ENCODE assay signal across 15 cellular contexts in genomic region chr10:17784701-17785100, GRCh38. TPM values are rescaled to one million over a fixed set of nuclear protein-coding genes. Genes with fewer than 3 reads are reported as not detected.
DNase-seq lines count a peak whose midpoint lies in the region; ATAC-seq and TF ChIP-seq lines count a peak whose summit lies in the region.
"Had no signal": no experiment of that assay in that cellular context is flagged by ENCODE, and none has a peak within 500 bp of the region (broad histone marks: within the 10 kb centered on the region; RNA-seq: fewer than 3 reads in every experiment).

No MANE protein-coding gene starts in this region.

- H3K27ac ChIP-seq in Panc1 (ENCODE audit: low read length) (peak overlapping the region; percentile 79), coronary artery (peak overlapping the region in 1 of 2 donors; percentile 46)

- H3K4me1 Mint-ChIP-seq in endothelial cell (ENCODE audit: unreplicated experiment) = peaks cover 25% of the 10 kb centered on the region

- no peak for ATAC-seq in Panc1
- ATAC-seq in sciatic nerve = peak; percentile 9
- ATAC-seq in omental fat pad (ENCODE audit: low FRiP score) = no peak
- no peak for ATAC-seq in HG03135 (IDR thresholded peaks at IDR 0.05; ENCODE audit: unreplicated experiment)

- H3K9me3 ChIP-seq in Panc1 (ENCODE audit: control insufficient read depth, insufficient read depth, low read depth, low read length) = no peaks in the 10 kb centered on the region
- H3K9me3 ChIP-seq: Caco-2 had no signal

- TF ChIP-seq CTCF in Panc1 (IDR thresholded peaks at IDR 0.05) (no peak), endothelial cell (IDR thresholded peaks at IDR 0.05; ENCODE audit: unreplicated experiment) (no peak), omental fat pad (IDR thresholded peaks at IDR 0.05) (no peak), coronary artery (IDR thresholded peaks at IDR 0.05) (no peak)

- POLR2A ChIA-PET in Panc1 (lab: Charles Lee) = no interaction called here

- CTCF ChIA-PET in Panc1 (lab: Charles Lee) = no interaction called here

- H3K4me3 ChIP-seq in Panc1 (ENCODE audit: low read depth in 2 of 2, low read length in 2 of 2) (no peak overlapping the region), coronary artery (no peak overlapping the region)

- H3K27me3 Mint-ChIP-seq in endothelial cell (ENCODE audit: unreplicated experiment) = no peaks in the 10 kb centered on the region
- H3K27me3 Mint-ChIP-seq: brain had no signal

- H3K9me3 Mint-ChIP-seq in endothelial cell (ENCODE audit: unreplicated experiment) = no peaks in the 10 kb centered on the region
- H3K9me3 Mint-ChIP-seq: activated T-helper 1 cell treated with anti-CD3 and anti-CD28 coated beads, Interleukin-12 subunit alpha, Interleukin-12 subunit beta, Interleukin-2, Interleukin-4 antibody, amounts not matched to agents 30 ng/mL and 10 ng/mL and 1 ng/mL, durations not matched to agents 14 hours and 24 hours and 36 hours; brain had no signal

- H3K4me1 ChIP-seq in Panc1 (ENCODE audit: control insufficient read depth, insufficient read depth, low read length) = peaks cover 39% of the 10 kb centered on the region
- H3K4me1 ChIP-seq: Caco-2 had no signal

- peak overlapping the region; percentile 55 for H3K27ac Mint-ChIP-seq in endothelial cell (ENCODE audit: unreplicated experiment)
- H3K27ac Mint-ChIP-seq: activated T-helper 1 cell treated with anti-CD3 and anti-CD28 coated beads, Interleukin-12 subunit alpha, Interleukin-12 subunit beta, Interleukin-2, Interleukin-4 antibody, amounts not matched to agents 30 ng/mL and 10 ng/mL and 1 ng/mL, durations not matched to agents 14 hours and 24 hours and 36 hours had no signal

- no peaks in the 10 kb centered on the region for H3K36me3 ChIP-seq in Panc1 (ENCODE audit: control insufficient read depth, insufficient read depth, low read length)

- in situ Hi-C loops in Panc1 (cut with HindIII; ENCODE audit: low pct_unique_long_range_greater_than_20kb, low sequenced_read_pairs) = no loop called here

- H3K27me3 ChIP-seq in Panc1 (ENCODE audit: control insufficient read depth, insufficient read depth, low read length) = no peaks in the 10 kb centered on the region

- BruUV-seq in Panc1 (replicated peaks; lab: Mats Ljungman, UMichigan) = no TSS peak

- peaks cover 3% of the 10 kb centered on the region for H3K36me3 Mint-ChIP-seq in endothelial cell (ENCODE audit: low read depth, unreplicated experiment)
- H3K36me3 Mint-ChIP-seq: brain had no signal

- intact Hi-C loops in Panc1 (cut with micrococcal nuclease; ENCODE audit: unreplicated experiment) = no loop called here
- intact Hi-C loops in sciatic nerve (cut with DNase I) = no loop called here

- DNase-seq in DMS 273 (lab: John Stamatoyannopoulos, UW; ENCODE audit: unreplicated experiment) (peak; percentile 30), Panc1 (ENCODE audit: low read depth, low spot score) (no peak), endothelial cell (ENCODE audit: low spot score) (no peak), sciatic nerve (ENCODE audit: low spot score) (no peak), omental fat pad (ENCODE audit: low spot score) (no peak), coronary artery (ENCODE audit: low spot score) (no peak), hepatic stellate cell (ENCODE audit: low spot score) (no peak)
- DNase-seq: Caco-2, erythroblast, NCI-H2029 treated with DMSO at 0.1 percent for 48 hours had no signal

- no peak overlapping the region for H3K4me3 Mint-ChIP-seq in endothelial cell (ENCODE audit: unreplicated experiment)
- H3K4me3 Mint-ChIP-seq: activated T-helper 1 cell treated with anti-CD3 and anti-CD28 coated beads, Interleukin-12 subunit alpha, Interleukin-12 subunit beta, Interleukin-2, Interleukin-4 antibody, amounts not matched to agents 30 ng/mL and 10 ng/mL and 1 ng/mL, durations not matched to agents 14 hours and 24 hours and 36 hours; brain had no signal

RNA-seq across cellular contexts. Expression of gene MRC1, which starts 24.4 kb away (rescaled TPM):
- 0.21 TPM for total RNA-seq in Panc1 (2021; ENCODE audit: unreplicated experiment)
- not detected for polyA plus RNA-seq in Panc1 (2012; ENCODE audit: insufficient read length)
- total RNA-seq in endothelial cell (ENCODE audit: unreplicated experiment) = 35.7 TPM
- total RNA-seq in sciatic nerve = 35.8 TPM
- 100 to 1,000 TPM; 130 to 206 (median 139) TPM for total RNA-seq in omental fat pad
- total RNA-seq: activated T-helper 1 cell treated with anti-CD3 and anti-CD28 coated beads, Interleukin-12 subunit alpha, Interleukin-12 subunit beta, Interleukin-2, Interleukin-4 antibody, amounts not matched to agents 30 ng/mL and 10 ng/mL and 1 ng/mL, durations not matched to agents 14 hours and 24 hours and 36 hours; OCI-LY7; T-helper 2 cell treated with Interferon-gamma antibody and Interleukin-4, amounts not matched to agents 100 ng/mL and 5 ng/mL, for 36 hours had no signal

RNA-seq across cellular contexts. Expression of gene TMEM236, which starts 32.7 kb away (rescaled TPM):
- total RNA-seq in Panc1 (2021; ENCODE audit: unreplicated experiment) (0.05 TPM), endothelial cell (ENCODE audit: unreplicated experiment) (0.05 TPM), sciatic nerve (0.49 TPM), omental fat pad (1 to 10 TPM; 1.7 to 4.1 (median 3.0) TPM)
- not detected for polyA plus RNA-seq in Panc1 (2012; ENCODE audit: insufficient read length)
- total RNA-seq: activated T-helper 1 cell treated with anti-CD3 and anti-CD28 coated beads, Interleukin-12 subunit alpha, Interleukin-12 subunit beta, Interleukin-2, Interleukin-4 antibody, amounts not matched to agents 30 ng/mL and 10 ng/mL and 1 ng/mL, durations not matched to agents 14 hours and 24 hours and 36 hours; OCI-LY7 had no signal

Comparison
In these comparisons a context has a peak if more than half of its experiments do, and no peak if none do; other contexts are left out.
1. RNA of gene MRC1, which starts 24.4 kb away (total RNA-seq): 130 to 206 TPM in omental fat pad, 35.8 TPM in sciatic nerve (single experiment) and 35.7 TPM in endothelial cell (single experiment); 0.21 TPM in Panc1 (single experiment); every median in the first group is over 10 times any median in the second.